Comparison of ENCODE assay signal across 18 cellular contexts in the genomic region with DNA sequence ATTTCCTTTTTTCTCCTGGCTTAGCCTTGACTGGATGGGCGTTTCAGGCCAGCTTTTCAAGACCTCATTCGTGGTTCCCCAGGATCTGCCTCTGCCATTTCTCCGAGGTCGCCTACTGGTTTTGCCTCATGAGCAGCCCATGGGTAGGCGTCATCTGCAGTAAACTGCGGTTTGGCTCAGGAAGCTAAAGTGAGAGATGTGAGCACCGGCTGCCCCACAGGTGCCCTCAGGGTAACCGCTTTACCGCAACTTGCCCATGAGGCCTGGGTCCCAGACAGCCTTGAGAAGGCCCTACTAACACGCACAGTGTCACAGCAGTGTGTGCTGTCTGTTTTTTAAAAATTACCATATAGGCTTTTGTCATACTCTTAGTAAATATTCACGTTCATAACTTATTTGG.
DNase-seq lines count a peak whose midpoint lies in the region; ATAC-seq lines count a peak whose summit lies in the region.
"Had no signal": no experiment of that assay in that cellular context is flagged by ENCODE, and none has a peak within 500 bp of the region (broad histone marks: within the 10 kb centered on the region; RNA-seq: fewer than 3 reads in every experiment).

No MANE protein-coding gene starts in this region.

- H3K4me1 Mint-ChIP-seq in activated naive CD8-positive, alpha-beta T cell treated with anti-CD3 and anti-CD28 coated beads, Interleukin-2, amount 50 U/mL, for 24 hours, result peaks cover 22% of the 10 kb centered on the region
- H3K4me1 Mint-ChIP-seq: GM23338 had no signal

- H3K27ac Mint-ChIP-seq in activated naive CD8-positive, alpha-beta T cell treated with anti-CD3 and anti-CD28 coated beads, Interleukin-2, amount 50 U/mL, for 24 hours, result no peak overlapping the region
- H3K27ac Mint-ChIP-seq: activated naive CD4-positive, alpha-beta T cell treated with anti-CD3 and anti-CD28 coated beads, Interleukin-2, amount 50 U/mL, for 24 hours; GM23338 had no signal

- peak; percentile 87 for ATAC-seq in activated naive CD8-positive, alpha-beta T cell treated with anti-CD3 and anti-CD28 coated beads, Interleukin-2, amount 50 U/mL, for 24 hours
- ATAC-seq in HG03095 (IDR thresholded peaks at IDR 0.05; ENCODE audit: unreplicated experiment) (no peak), HG03354 (IDR thresholded peaks at IDR 0.05; ENCODE audit: poor library complexity, severe bottlenecking, unreplicated experiment) (no peak)
- ATAC-seq: GM23338 had no signal

- no peaks in the 10 kb centered on the region for H3K9me3 Mint-ChIP-seq in activated naive CD8-positive, alpha-beta T cell treated with anti-CD3 and anti-CD28 coated beads, Interleukin-2, amount 50 U/mL, for 24 hours
- H3K9me3 Mint-ChIP-seq: activated naive CD4-positive, alpha-beta T cell treated with anti-CD3 and anti-CD28 coated beads, Interleukin-2, amount 50 U/mL, for 24 hours; GM23338 had no signal

- H3K27me3 Mint-ChIP-seq in activated naive CD8-positive, alpha-beta T cell treated with anti-CD3 and anti-CD28 coated beads, Interleukin-2, amount 50 U/mL, for 24 hours, result peaks cover 31% of the 10 kb centered on the region
- H3K27me3 Mint-ChIP-seq: activated naive CD4-positive, alpha-beta T cell treated with anti-CD3 and anti-CD28 coated beads, Interleukin-2, amount 50 U/mL, for 24 hours had no signal

- peak; percentile 9 for DNase-seq in stimulated activated naive CD4-positive, alpha-beta T cell treated with Interleukin-2 at 50 U/mL for 16 hours (lab: John Stamatoyannopoulos, UW)
- no peak for DNase-seq in stimulated activated naive CD4-positive, alpha-beta T cell (lab: John Stamatoyannopoulos, UW)
- peak; percentile 79 for DNase-seq in RPMI8226
- peak; percentile 40 for DNase-seq in activated naive CD8-positive, alpha-beta T cell treated with anti-CD3 and anti-CD28 coated beads, Interleukin-2, amount 50 U/mL, for 24 hours
- DNase-seq in KG1 (lab: John Stamatoyannopoulos, UW), result no peak
- no peak for DNase-seq in NCI-H1105 (lab: John Stamatoyannopoulos, UW)
- DNase-seq: Caco-2; dermis blood vessel endothelial cell; erythroblast; Kasumi-1; NCI-H226; NK-92 treated with Interleukin-12 subunit alpha and Interleukin-12 subunit beta, amount 100 ng/mL, for 24 hours; substantia nigra; SW 1271 had no signal

- H3K4me3 Mint-ChIP-seq in activated naive CD8-positive, alpha-beta T cell treated with anti-CD3 and anti-CD28 coated beads, Interleukin-2, amount 50 U/mL, for 24 hours, result no peak overlapping the region
- H3K4me3 Mint-ChIP-seq: activated naive CD4-positive, alpha-beta T cell treated with anti-CD3 and anti-CD28 coated beads, Interleukin-2, amount 50 U/mL, for 24 hours; GM23338 had no signal

- no peaks in the 10 kb centered on the region for H3K36me3 Mint-ChIP-seq in activated naive CD8-positive, alpha-beta T cell treated with anti-CD3 and anti-CD28 coated beads, Interleukin-2, amount 50 U/mL, for 24 hours (ENCODE audit: low read depth)
- H3K36me3 Mint-ChIP-seq: activated naive CD4-positive, alpha-beta T cell treated with anti-CD3 and anti-CD28 coated beads, Interleukin-2, amount 50 U/mL, for 24 hours had no signal

Comparison
In these comparisons a context has a peak if more than half of its experiments do, and no peak if none do; other contexts are left out.
1. DNase-seq: peak in stimulated activated naive CD4-positive, alpha-beta T cell treated with Interleukin-2 at 50 U/mL for 16 hours (single experiment), RPMI8226 (single experiment) and activated naive CD8-positive, alpha-beta T cell treated with anti-CD3 and anti-CD28 coated beads, Interleukin-2, amount 50 U/mL, for 24 hours (single experiment); none in stimulated activated naive CD4-positive, alpha-beta T cell (0 of 6), KG1 (single experiment) and NCI-H1105 (single experiment).